Comparison of ENCODE assay signal across 1 cellular context in the genomic region with DNA sequence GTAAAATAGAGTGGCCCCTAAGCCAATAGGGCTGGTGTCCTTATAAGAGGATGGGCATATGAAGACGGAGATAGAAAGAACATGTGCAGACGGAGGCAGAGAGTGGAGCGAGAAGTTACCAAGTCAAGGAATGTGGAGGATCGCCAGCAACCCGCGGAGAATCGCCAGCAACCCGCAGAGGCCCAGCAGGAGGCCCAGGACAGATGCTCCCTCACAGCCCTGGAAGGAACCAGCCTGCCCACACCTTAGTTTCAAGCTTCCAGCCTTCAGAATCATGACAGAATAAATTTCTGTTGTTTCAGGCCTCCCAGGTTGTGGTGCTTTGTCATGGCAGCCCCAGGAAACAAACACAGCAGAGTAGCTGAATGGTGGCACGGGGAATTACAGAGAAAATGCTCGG.
TF ChIP-seq lines count a peak whose summit lies in the region.

No MANE protein-coding gene starts in this region.

TF ChIP-seq in H1, 55 proteins besides CTCF, POLR2A, EP300 and RAD21 (continued from another document):
- TF ChIP-seq, protein P1, sequence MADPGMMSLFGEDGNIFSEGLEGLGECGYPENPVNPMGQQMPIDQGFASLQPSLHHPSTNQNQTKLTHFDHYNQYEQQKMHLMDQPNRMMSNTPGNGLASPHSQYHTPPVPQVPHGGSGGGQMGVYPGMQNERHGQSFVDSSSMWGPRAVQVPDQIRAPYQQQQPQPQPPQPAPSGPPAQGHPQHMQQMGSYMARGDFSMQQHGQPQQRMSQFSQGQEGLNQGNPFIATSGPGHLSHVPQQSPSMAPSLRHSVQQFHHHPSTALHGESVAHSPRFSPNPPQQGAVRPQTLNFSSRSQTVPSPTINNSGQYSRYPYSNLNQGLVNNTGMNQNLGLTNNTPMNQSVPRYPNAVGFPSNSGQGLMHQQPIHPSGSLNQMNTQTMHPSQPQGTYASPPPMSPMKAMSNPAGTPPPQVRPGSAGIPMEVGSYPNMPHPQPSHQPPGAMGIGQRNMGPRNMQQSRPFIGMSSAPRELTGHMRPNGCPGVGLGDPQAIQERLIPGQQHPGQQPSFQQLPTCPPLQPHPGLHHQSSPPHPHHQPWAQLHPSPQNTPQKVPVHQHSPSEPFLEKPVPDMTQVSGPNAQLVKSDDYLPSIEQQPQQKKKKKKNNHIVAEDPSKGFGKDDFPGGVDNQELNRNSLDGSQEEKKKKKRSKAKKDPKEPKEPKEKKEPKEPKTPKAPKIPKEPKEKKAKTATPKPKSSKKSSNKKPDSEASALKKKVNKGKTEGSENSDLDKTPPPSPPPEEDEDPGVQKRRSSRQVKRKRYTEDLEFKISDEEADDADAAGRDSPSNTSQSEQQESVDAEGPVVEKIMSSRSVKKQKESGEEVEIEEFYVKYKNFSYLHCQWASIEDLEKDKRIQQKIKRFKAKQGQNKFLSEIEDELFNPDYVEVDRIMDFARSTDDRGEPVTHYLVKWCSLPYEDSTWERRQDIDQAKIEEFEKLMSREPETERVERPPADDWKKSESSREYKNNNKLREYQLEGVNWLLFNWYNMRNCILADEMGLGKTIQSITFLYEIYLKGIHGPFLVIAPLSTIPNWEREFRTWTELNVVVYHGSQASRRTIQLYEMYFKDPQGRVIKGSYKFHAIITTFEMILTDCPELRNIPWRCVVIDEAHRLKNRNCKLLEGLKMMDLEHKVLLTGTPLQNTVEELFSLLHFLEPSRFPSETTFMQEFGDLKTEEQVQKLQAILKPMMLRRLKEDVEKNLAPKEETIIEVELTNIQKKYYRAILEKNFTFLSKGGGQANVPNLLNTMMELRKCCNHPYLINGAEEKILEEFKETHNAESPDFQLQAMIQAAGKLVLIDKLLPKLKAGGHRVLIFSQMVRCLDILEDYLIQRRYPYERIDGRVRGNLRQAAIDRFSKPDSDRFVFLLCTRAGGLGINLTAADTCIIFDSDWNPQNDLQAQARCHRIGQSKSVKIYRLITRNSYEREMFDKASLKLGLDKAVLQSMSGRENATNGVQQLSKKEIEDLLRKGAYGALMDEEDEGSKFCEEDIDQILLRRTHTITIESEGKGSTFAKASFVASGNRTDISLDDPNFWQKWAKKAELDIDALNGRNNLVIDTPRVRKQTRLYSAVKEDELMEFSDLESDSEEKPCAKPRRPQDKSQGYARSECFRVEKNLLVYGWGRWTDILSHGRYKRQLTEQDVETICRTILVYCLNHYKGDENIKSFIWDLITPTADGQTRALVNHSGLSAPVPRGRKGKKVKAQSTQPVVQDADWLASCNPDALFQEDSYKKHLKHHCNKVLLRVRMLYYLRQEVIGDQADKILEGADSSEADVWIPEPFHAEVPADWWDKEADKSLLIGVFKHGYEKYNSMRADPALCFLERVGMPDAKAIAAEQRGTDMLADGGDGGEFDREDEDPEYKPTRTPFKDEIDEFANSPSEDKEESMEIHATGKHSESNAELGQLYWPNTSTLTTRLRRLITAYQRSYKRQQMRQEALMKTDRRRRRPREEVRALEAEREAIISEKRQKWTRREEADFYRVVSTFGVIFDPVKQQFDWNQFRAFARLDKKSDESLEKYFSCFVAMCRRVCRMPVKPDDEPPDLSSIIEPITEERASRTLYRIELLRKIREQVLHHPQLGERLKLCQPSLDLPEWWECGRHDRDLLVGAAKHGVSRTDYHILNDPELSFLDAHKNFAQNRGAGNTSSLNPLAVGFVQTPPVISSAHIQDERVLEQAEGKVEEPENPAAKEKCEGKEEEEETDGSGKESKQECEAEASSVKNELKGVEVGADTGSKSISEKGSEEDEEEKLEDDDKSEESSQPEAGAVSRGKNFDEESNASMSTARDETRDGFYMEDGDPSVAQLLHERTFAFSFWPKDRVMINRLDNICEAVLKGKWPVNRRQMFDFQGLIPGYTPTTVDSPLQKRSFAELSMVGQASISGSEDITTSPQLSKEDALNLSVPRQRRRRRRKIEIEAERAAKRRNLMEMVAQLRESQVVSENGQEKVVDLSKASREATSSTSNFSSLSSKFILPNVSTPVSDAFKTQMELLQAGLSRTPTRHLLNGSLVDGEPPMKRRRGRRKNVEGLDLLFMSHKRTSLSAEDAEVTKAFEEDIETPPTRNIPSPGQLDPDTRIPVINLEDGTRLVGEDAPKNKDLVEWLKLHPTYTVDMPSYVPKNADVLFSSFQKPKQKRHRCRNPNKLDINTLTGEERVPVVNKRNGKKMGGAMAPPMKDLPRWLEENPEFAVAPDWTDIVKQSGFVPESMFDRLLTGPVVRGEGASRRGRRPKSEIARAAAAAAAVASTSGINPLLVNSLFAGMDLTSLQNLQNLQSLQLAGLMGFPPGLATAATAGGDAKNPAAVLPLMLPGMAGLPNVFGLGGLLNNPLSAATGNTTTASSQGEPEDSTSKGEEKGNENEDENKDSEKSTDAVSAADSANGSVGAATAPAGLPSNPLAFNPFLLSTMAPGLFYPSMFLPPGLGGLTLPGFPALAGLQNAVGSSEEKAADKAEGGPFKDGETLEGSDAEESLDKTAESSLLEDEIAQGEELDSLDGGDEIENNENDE (IDR thresholded peaks at IDR 0.05; ENCODE audit: insufficient replicate concordance, low read length): no peak
